In genomic region chr18:32893915-32894314, GRCh38 we compare ENCODE assay signal across 10 cellular contexts.
DNase-seq lines count a peak whose midpoint lies in the region; TF ChIP-seq lines count a peak whose summit lies in the region.
"Had no signal": no experiment of that assay in that cellular context is flagged by ENCODE, and none has a peak within 500 bp of the region (broad histone marks: within the 10 kb centered on the region; RNA-seq: fewer than 3 reads in every experiment).

No MANE protein-coding gene starts in this region.

- H3K9me3 Mint-ChIP-seq in activated T-helper 1 cell treated with anti-CD3 and anti-CD28 coated beads, Interleukin-12 subunit alpha, Interleukin-12 subunit beta, Interleukin-2, Interleukin-4 antibody, amounts not matched to agents 30 ng/mL and 10 ng/mL and 1 ng/mL, durations not matched to agents 14 hours and 24 hours and 36 hours = peaks cover 5% of the 10 kb centered on the region

- no peaks in the 10 kb centered on the region for H3K36me3 ChIP-seq in HAP-1 (replicated peaks)
- H3K36me3 ChIP-seq: cardiac muscle cell had no signal

- no peaks in the 10 kb centered on the region for H3K27me3 Mint-ChIP-seq in activated T-helper 1 cell treated with anti-CD3 and anti-CD28 coated beads, Interleukin-12 subunit alpha, Interleukin-12 subunit beta, Interleukin-2, Interleukin-4 antibody, amounts not matched to agents 30 ng/mL and 10 ng/mL and 1 ng/mL, durations not matched to agents 14 hours and 24 hours and 36 hours (ENCODE audit: insufficient read depth)

- H3K4me1 ChIP-seq in HAP-1 = no peaks in the 10 kb centered on the region

- peak; percentile 43 for DNase-seq in D341Med (ENCODE audit: low spot score)
- peak; percentile 19 to 25 for DNase-seq in HAP-1 (ENCODE audit: low spot score in 2 of 2)
- DNase-seq in RPMI8226 = peak; percentile 9
- DNase-seq in fibroblast of the aortic adventitia (ENCODE audit: low read depth) = no peak
- DNase-seq in effector CD4-positive, alpha-beta T cell = no peak
- DNase-seq in activated T-helper 1 cell treated with anti-CD3 and anti-CD28 coated beads, Interleukin-12 subunit alpha, Interleukin-12 subunit beta, Interleukin-2, Interleukin-4 antibody, amounts not matched to agents 30 ng/mL and 10 ng/mL and 1 ng/mL, durations not matched to agents 14 hours and 24 hours and 36 hours (ENCODE audit: low spot score) = no peak
- no peak for DNase-seq in NCI-H1105 (lab: John Stamatoyannopoulos, UW)
- DNase-seq in substantia nigra (lab: John Stamatoyannopoulos, UW) = no peak
- DNase-seq: activated T-cell treated with anti-CD3 and anti-CD28 coated beads, Interleukin-2, amount 50 U/mL, for 1 hour had no signal

- H3K27ac ChIP-seq in substantia nigra (ENCODE audit: low read depth, low read length, poor library complexity, severe bottlenecking) = no peak overlapping the region
- H3K27ac ChIP-seq: cardiac muscle cell had no signal

- TF ChIP-seq CTCF in fibroblast of the aortic adventitia (IDR thresholded peaks at IDR 0.05; ENCODE audit: insufficient read depth, low read length) = peak; percentile 46

- 0 out of 2 replicates have a peak, but pooled peaks cover 3% of the 10 kb centered on the region for H3K27me3 ChIP-seq in HAP-1 (ENCODE audit: low read depth)
- H3K27me3 ChIP-seq: cardiac muscle cell had no signal

- H3K27ac Mint-ChIP-seq in activated T-helper 1 cell treated with anti-CD3 and anti-CD28 coated beads, Interleukin-12 subunit alpha, Interleukin-12 subunit beta, Interleukin-2, Interleukin-4 antibody, amounts not matched to agents 30 ng/mL and 10 ng/mL and 1 ng/mL, durations not matched to agents 14 hours and 24 hours and 36 hours = no peak overlapping the region

- no peak overlapping the region for H3K4me3 ChIP-seq in HAP-1
- no peak overlapping the region for H3K4me3 ChIP-seq in fibroblast of the aortic adventitia (ENCODE audit: low read depth, low read length)
- H3K4me3 ChIP-seq: cardiac muscle cell had no signal

- no peaks in the 10 kb centered on the region for H3K36me3 Mint-ChIP-seq in activated T-helper 1 cell treated with anti-CD3 and anti-CD28 coated beads, Interleukin-12 subunit alpha, Interleukin-12 subunit beta, Interleukin-2, Interleukin-4 antibody, amounts not matched to agents 30 ng/mL and 10 ng/mL and 1 ng/mL, durations not matched to agents 14 hours and 24 hours and 36 hours (ENCODE audit: low read depth)

- no peaks in the 10 kb centered on the region for H3K4me1 Mint-ChIP-seq in activated T-helper 1 cell treated with anti-CD3 and anti-CD28 coated beads, Interleukin-12 subunit alpha, Interleukin-12 subunit beta, Interleukin-2, Interleukin-4 antibody, amounts not matched to agents 30 ng/mL and 10 ng/mL and 1 ng/mL, durations not matched to agents 14 hours and 24 hours and 36 hours (ENCODE audit: low read depth)

- no peak overlapping the region for H3K4me3 Mint-ChIP-seq in activated T-helper 1 cell treated with anti-CD3 and anti-CD28 coated beads, Interleukin-12 subunit alpha, Interleukin-12 subunit beta, Interleukin-2, Interleukin-4 antibody, amounts not matched to agents 30 ng/mL and 10 ng/mL and 1 ng/mL, durations not matched to agents 14 hours and 24 hours and 36 hours

- in situ Hi-C loops in HAP-1 (cut with MboI; ENCODE audit: low sequenced_read_pairs) = no loop called here

- H3K9me3 ChIP-seq in HAP-1 = 0 out of 2 replicates have a peak, but pooled peaks cover 4% of the 10 kb centered on the region

- intact Hi-C loops in activated T-helper 1 cell treated with anti-CD3 and anti-CD28 coated beads, Interleukin-12 subunit alpha, Interleukin-12 subunit beta, Interleukin-2, Interleukin-4 antibody, amounts not matched to agents 30 ng/mL and 10 ng/mL and 1 ng/mL, durations not matched to agents 14 hours and 24 hours and 36 hours (cut with micrococcal nuclease) = no loop called here

Comparison
In these comparisons a context has a peak if more than half of its experiments do, and no peak if none do; other contexts are left out.
1. DNase-seq: peak in D341Med (single experiment), HAP-1 (2 of 2) and RPMI8226 (single experiment); none in fibroblast of the aortic adventitia (single experiment), effector CD4-positive, alpha-beta T cell (single experiment), activated T-helper 1 cell treated with anti-CD3 and anti-CD28 coated beads, Interleukin-12 subunit alpha, Interleukin-12 subunit beta, Interleukin-2, Interleukin-4 antibody, amounts not matched to agents 30 ng/mL and 10 ng/mL and 1 ng/mL, durations not matched to agents 14 hours and 24 hours and 36 hours (single experiment), NCI-H1105 (single experiment) and substantia nigra (0 of 49).